Comparison of ENCODE assay signal across 16 cellular contexts in genomic region chr6:136738178-136739057, GRCh38. TPM values are rescaled to one million over a fixed set of nuclear protein-coding genes. Genes with fewer than 3 reads are reported as not detected.
DNase-seq lines count a peak whose midpoint lies in the region; ATAC-seq, FAIRE-seq and TF ChIP-seq lines count a peak whose summit lies in the region.
"Had no signal": no experiment of that assay in that cellular context is flagged by ENCODE, and none has a peak within 500 bp of the region (broad histone marks: within the 10 kb centered on the region; RNA-seq: fewer than 3 reads in every experiment).

No MANE protein-coding gene starts in this region.

- H3K9me3 ChIP-seq in kidney (ENCODE audit: control insufficient read depth in 1 of 2, low read length in 2 of 2) (no peaks in the 10 kb centered on the region), stomach (no peaks in the 10 kb centered on the region)
- no peaks in the 10 kb centered on the region for H3K9me3 ChIP-seq in CD4-positive, alpha-beta T cell (ENCODE audit: control insufficient read depth, low read length)

- H3K27me3 Mint-ChIP-seq in CD4-positive, alpha-beta T cell = no peaks in the 10 kb centered on the region
- H3K27me3 Mint-ChIP-seq: activated CD4-positive, alpha-beta memory T cell treated with anti-CD3 and anti-CD28 coated beads for 36 hours had no signal

- peaks cover 28% of the 10 kb centered on the region for H3K4me1 Mint-ChIP-seq in CD4-positive, alpha-beta T cell (ENCODE audit: low read depth)

- no peaks in the 10 kb centered on the region for H3K9me3 Mint-ChIP-seq in CD4-positive, alpha-beta T cell
- H3K9me3 Mint-ChIP-seq: activated CD4-positive, alpha-beta memory T cell treated with anti-CD3 and anti-CD28 coated beads for 36 hours; activated naive CD8-positive, alpha-beta T cell treated with anti-CD3 and anti-CD28 coated beads, Interleukin-2, amount 10 ng/mL, durations not matched to agents 7 days and 5 days had no signal

- no peak for TF ChIP-seq POLR2A in stomach (IDR thresholded peaks at IDR 0.05)

- H3K27me3 ChIP-seq in stomach = no peaks in the 10 kb centered on the region
- H3K27me3 ChIP-seq in CD4-positive, alpha-beta T cell (ENCODE audit: control insufficient read depth, insufficient read depth, low read length) = no peaks in the 10 kb centered on the region

- H3K4me3 ChIP-seq in kidney (ENCODE audit: low read length in 2 of 2) (peak overlapping the region; percentile 39 to 43), stomach (no peak overlapping the region)
- H3K4me3 ChIP-seq: skin epidermis had no signal

- no peak for TF ChIP-seq CTCF in kidney (IDR thresholded peaks at IDR 0.05; ENCODE audit: borderline replicate concordance, extremely low read depth, insufficient read depth)
- no peak for TF ChIP-seq CTCF in stomach (IDR thresholded peaks at IDR 0.05)
- no peak for TF ChIP-seq CTCF in CD4-positive, alpha-beta T cell (IDR thresholded peaks at IDR 0.05)

- H3K27ac Mint-ChIP-seq in CD4-positive, alpha-beta T cell = no peak overlapping the region
- H3K27ac Mint-ChIP-seq: activated CD4-positive, alpha-beta memory T cell treated with anti-CD3 and anti-CD28 coated beads for 36 hours; activated naive CD8-positive, alpha-beta T cell treated with anti-CD3 and anti-CD28 coated beads, Interleukin-2, amount 10 ng/mL, durations not matched to agents 7 days and 5 days had no signal

- H3K4me3 Mint-ChIP-seq in CD4-positive, alpha-beta T cell = no peak overlapping the region
- H3K4me3 Mint-ChIP-seq: activated CD4-positive, alpha-beta memory T cell treated with anti-CD3 and anti-CD28 coated beads for 36 hours; activated naive CD8-positive, alpha-beta T cell treated with anti-CD3 and anti-CD28 coated beads, Interleukin-2, amount 10 ng/mL, durations not matched to agents 7 days and 5 days had no signal

- no peak for ATAC-seq in CD4-positive, alpha-beta T cell (ENCODE audit: poor library complexity)
- ATAC-seq: esophagus mucosa had no signal

- peak; percentile 33 for FAIRE-seq in kidney (lab: Jason Lieb, UNC)
- FAIRE-seq: D721Med had no signal

- CTCF ChIA-PET in CD4-positive, alpha-beta T cell (lab: Charles Lee) = interaction anchor here (0.8 to 5.2 kb wide), 2 partner anchors 54 to 89 kb away, joined by 3 to 52 read pairs; partner anchors contain the start of gene MAP3K5

- DNase-seq in M059J (ENCODE audit: low read depth) (peak; percentile 20), cerebellar cortex (ENCODE audit: low spot score) (peak; percentile 72), kidney (no peak), stomach (no peak), NCI-H146 (lab: John Stamatoyannopoulos, UW) (no peak), NCI-H526 treated with DMSO at 0.1 percent for 48 hours (lab: John Stamatoyannopoulos, UW) (no peak), NCI-H2081 treated with DMSO at 0.1 percent for 48 hours (lab: John Stamatoyannopoulos, UW) (no peak)
- DNase-seq in CD4-positive, alpha-beta T cell = no peak
- DNase-seq: activated CD4-positive, alpha-beta memory T cell treated with anti-CD3 and anti-CD28 coated beads for 36 hours; activated naive CD8-positive, alpha-beta T cell treated with anti-CD3 and anti-CD28 coated beads, Interleukin-2, amount 10 ng/mL, durations not matched to agents 7 days and 5 days; NCI-H2171 treated with DMSO at 0.1 percent for 48 hours; SIG-M5; stimulated activated CD8-positive, alpha-beta memory T cell treated with anti-CD3 and anti-CD28 coated beads, Interleukin-4, amount 100 ng/mL, for 48 hours had no signal

- intact Hi-C loops in kidney (cut with DNase I) (no loop called here), stomach (cut with DNase I; ENCODE audit: low total_unique reads) (no loop called here)
- intact Hi-C loops in CD4-positive, alpha-beta T cell (cut with DNase I, micrococcal nuclease) = no loop called here

- H3K27ac ChIP-seq in kidney (ENCODE audit: low read depth in 2 of 2, low read length in 2 of 2) = peak overlapping the region; percentile 64 to 75
- H3K27ac ChIP-seq in stomach = peak overlapping the region in 4 of 5 donors; percentile 54 to 61 (median 60)
- H3K27ac ChIP-seq in CD4-positive, alpha-beta T cell (ENCODE audit: low read depth, low read length) = no peak overlapping the region
- H3K27ac ChIP-seq: skin epidermis had no signal

- POLR2A ChIA-PET in CD4-positive, alpha-beta T cell (lab: Charles Lee) = interaction anchor here (1.1 to 3.8 kb wide), 3 partner anchors 15 to 53 kb away, joined by 3 to 41 read pairs (median 4); partner anchors contain the start of gene MAP3K5

- TF ChIP-seq EP300 in stomach (IDR thresholded peaks at IDR 0.05) = no peak

- peaks cover 17 to 18% of the 10 kb centered on the region in 2 donors for H3K4me1 ChIP-seq in kidney (ENCODE audit: control insufficient read depth in 1 of 2, insufficient read depth in 1 of 2, low read depth in 1 of 2, low read length in 2 of 2)
- H3K4me1 ChIP-seq in stomach = peaks cover 15 to 50% (median 40%) of the 10 kb centered on the region in 4 donors

- no peaks in the 10 kb centered on the region for H3K36me3 Mint-ChIP-seq in CD4-positive, alpha-beta T cell (ENCODE audit: low read depth)
- H3K36me3 Mint-ChIP-seq: activated CD4-positive, alpha-beta memory T cell treated with anti-CD3 and anti-CD28 coated beads for 36 hours had no signal

- H3K36me3 ChIP-seq in kidney (ENCODE audit: control insufficient read depth in 1 of 2, insufficient read depth in 2 of 2, low read length in 2 of 2) (no peaks in the 10 kb centered on the region), stomach (no peaks in the 10 kb centered on the region)

- peak overlapping the region in 1 of 2 donors; percentile 28 for H3K9ac ChIP-seq in kidney (ENCODE audit: low read length in 2 of 2)

- 66 to 81% (median 75%) methylated on average over 13 of the region's 13 CpGs for WGBS in stomach, 5 donors

RNA-seq across cellular contexts. Expression of gene MAP3K5, which starts 53.9 kb away (rescaled TPM):
- 9.0 and 14.0 TPM in 2 replicates for total RNA-seq in M059J (2014; rRNA removed; shearing (Covaris generic))
- total RNA-seq in kidney = 32.9 TPM
- polyA plus RNA-seq in kidney (ENCODE audit: insufficient read depth, low read depth, low replicate concordance) = 5.9 TPM
- 10 to 100 TPM; 23.2 to 40.3 (median 24.5) TPM for total RNA-seq in stomach
- polyA plus RNA-seq in stomach = 10 to 100 TPM in 2 of 3 donors, 1 to 10 TPM in 1; 4.9 to 12.5 (median 12.4) TPM
- 10 to 100 TPM; 12.9 to 14.1 TPM for total RNA-seq in CD4-positive, alpha-beta T cell

Comparison
In these comparisons a context has a peak if more than half of its experiments do, and no peak if none do; other contexts are left out.
1. DNase-seq: peak in M059J (single experiment) and cerebellar cortex (single experiment); none in kidney (single experiment), stomach (single experiment), NCI-H146 (single experiment), NCI-H526 treated with DMSO at 0.1 percent for 48 hours (single experiment), NCI-H2081 treated with DMSO at 0.1 percent for 48 hours (single experiment) and CD4-positive, alpha-beta T cell (0 of 10).
2. H3K4me3 ChIP-seq: peak in kidney (2 of 2); none in stomach (0 of 4).